Comparison of ENCODE assay signal across 20 cellular contexts in genomic region chr7:135152447-135152846, GRCh38.
"Had no signal": no experiment of that assay in that cellular context is flagged by ENCODE, and none has a peak within 500 bp of the region (broad histone marks: within the 10 kb centered on the region; RNA-seq: fewer than 3 reads in every experiment).

No MANE protein-coding gene starts in this region.

- H3K9me3 ChIP-seq: sigmoid colon, thyroid gland, uterus had no signal

- H3K4me1 ChIP-seq: uterus had no signal

- H3K36me3 ChIP-seq: lower lobe of right lung, thyroid gland, uterus had no signal

- H3K4me3 ChIP-seq: lower lobe of right lung, sigmoid colon, thyroid gland, uterus had no signal

- FAIRE-seq: bronchial epithelial cell, colon, endothelial cell of umbilical vein, keratinocyte had no signal

- H3K27me3 ChIP-seq: sigmoid colon, thyroid gland, uterus had no signal

- DNase-seq: activated CD4-positive, alpha-beta T cell treated with anti-CD3 and anti-CD28 coated beads for 1 hour; activated CD4-positive, alpha-beta T cell treated with anti-CD3 and anti-CD28 coated beads, Interleukin-2, amount 50 U/mL, for 48 hours; activated CD8-positive, alpha-beta memory T cell treated with anti-CD3 and anti-CD28 coated beads, Interleukin-2, amount 50 U/mL, for 4 hours; activated naive CD8-positive, alpha-beta T cell treated with anti-CD3 and anti-CD28 coated beads, Interleukin-2, amount 10 ng/mL, durations not matched to agents 7 days and 5 days; activated T-cell treated with anti-CD3 and anti-CD28 coated beads, Interleukin-2, amount 50 U/mL, for 72 hours; aorta; foreskin melanocyte; lower lobe of right lung; naive thymus-derived CD4-positive, alpha-beta T cell; nucleus accumbens; sigmoid colon; stimulated activated CD4-positive, alpha-beta T cell treated with anti-CD3 and anti-CD28 coated beads, Interleukin-4, amount 100 ng/mL, for 1 hour; stimulated activated CD8-positive, alpha-beta memory T cell treated with anti-CD3 and anti-CD28 coated beads, Interleukin-4, amount 100 ng/mL, for 48 hours; stimulated activated naive CD8-positive, alpha-beta T cell treated with anti-CD3 and anti-CD28 coated beads, Interleukin-15, amount 100 ng/mL, for 72 hours; thyroid gland; uterus had no signal

- ATAC-seq: activated T-cell treated with anti-CD3 and anti-CD28 coated beads, Interleukin-2, amount 50 U/mL, for 72 hours; lower lobe of right lung; naive thymus-derived CD4-positive, alpha-beta T cell; stimulated activated naive CD8-positive, alpha-beta T cell treated with anti-CD3 and anti-CD28 coated beads, Interleukin-15, amount 100 ng/mL, for 72 hours had no signal
